Comparison of ENCODE assay signal across 21 cellular contexts in the genomic region with DNA sequence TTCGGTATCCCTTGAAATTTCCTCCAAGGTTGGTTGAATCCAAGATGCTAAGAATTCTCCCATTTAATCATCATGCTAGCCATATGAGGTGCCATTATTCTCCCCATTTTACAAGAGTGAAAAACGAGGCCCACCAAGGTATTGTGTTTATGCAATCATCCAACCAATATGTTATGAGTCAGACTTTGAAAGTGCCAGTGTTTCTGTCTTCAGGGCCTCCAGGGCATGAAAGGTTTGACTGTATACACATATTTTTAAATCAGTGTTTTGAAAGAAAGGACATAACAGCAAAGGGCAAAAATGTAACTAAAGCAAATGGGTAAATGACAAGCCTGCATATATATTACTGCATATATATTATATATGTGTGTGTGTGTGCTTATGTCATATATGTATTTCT.
"Had no signal": no experiment of that assay in that cellular context is flagged by ENCODE, and none has a peak within 500 bp of the region (broad histone marks: within the 10 kb centered on the region; RNA-seq: fewer than 3 reads in every experiment).

No MANE protein-coding gene starts in this region.

- H3K4me1 ChIP-seq: SJCRH30 had no signal

- H3K27ac Mint-ChIP-seq: activated CD8-positive, alpha-beta T cell treated with anti-CD3 and anti-CD28 coated beads for 36 hours; activated naive CD4-positive, alpha-beta T cell treated with anti-CD3 and anti-CD28 coated beads, Interleukin-2, amount 50 U/mL, for 72 hours; activated naive CD8-positive, alpha-beta T cell treated with anti-CD3 and anti-CD28 coated beads, Interleukin-2, amount 50 U/mL, for 24 hours; brain had no signal

- ATAC-seq: activated CD4-positive, CD25-positive, alpha-beta regulatory T cell treated with anti-CD3 and anti-CD28 coated beads, Interleukin-2, amount 50 U/mL, for 24 hours; activated CD8-positive, alpha-beta T cell treated with anti-CD3 and anti-CD28 coated beads for 36 hours; activated naive CD4-positive, alpha-beta T cell treated with anti-CD3 and anti-CD28 coated beads, Interleukin-2, amount 50 U/mL, for 72 hours; activated naive CD8-positive, alpha-beta T cell treated with anti-CD3 and anti-CD28 coated beads, Interleukin-2, amount 50 U/mL, for 24 hours; Panc1; SK-N-SH treated with all-trans-retinoic acid at 6 μM for 48 hours had no signal

- H3K9me3 Mint-ChIP-seq: activated CD8-positive, alpha-beta T cell treated with anti-CD3 and anti-CD28 coated beads for 36 hours had no signal

- H3K4me1 Mint-ChIP-seq: activated naive CD8-positive, alpha-beta T cell treated with anti-CD3 and anti-CD28 coated beads, Interleukin-2, amount 50 U/mL, for 24 hours had no signal

- H3K4me3 Mint-ChIP-seq: activated CD8-positive, alpha-beta T cell treated with anti-CD3 and anti-CD28 coated beads for 36 hours; activated naive CD8-positive, alpha-beta T cell treated with anti-CD3 and anti-CD28 coated beads, Interleukin-2, amount 50 U/mL, for 24 hours; brain had no signal

- DNase-seq: activated CD4-positive, alpha-beta T cell treated with anti-CD3 and anti-CD28 coated beads for 4 hours; activated CD8-positive, alpha-beta memory T cell treated with anti-CD3 and anti-CD28 coated beads, Interleukin-2, amount 50 U/mL, for 4 hours; activated CD8-positive, alpha-beta T cell treated with anti-CD3 and anti-CD28 coated beads for 36 hours; activated naive CD8-positive, alpha-beta T cell treated with anti-CD3 and anti-CD28 coated beads, Interleukin-2, amount 50 U/mL, for 24 hours; amygdala; cerebellar nuclear complex; NCI-H1048; NCI-H146; NCI-H187 treated with DMSO at 0.1 percent for 48 hours; NCI-H2081 treated with DMSO at 0.1 percent for 48 hours; NCI-H446 treated with DMSO at 0.1 percent for 48 hours; NCI-H526; NCI-H774; Right ventricle myocardium superior; RPMI8226; SJCRH30 had no signal

- H3K36me3 Mint-ChIP-seq: activated naive CD4-positive, alpha-beta T cell treated with anti-CD3 and anti-CD28 coated beads, Interleukin-2, amount 50 U/mL, for 72 hours had no signal

- H3K27me3 ChIP-seq: SJCRH30 had no signal

- H3K4me3 ChIP-seq: SJCRH30 had no signal

- H3K27me3 Mint-ChIP-seq: activated CD8-positive, alpha-beta T cell treated with anti-CD3 and anti-CD28 coated beads for 36 hours; activated naive CD8-positive, alpha-beta T cell treated with anti-CD3 and anti-CD28 coated beads, Interleukin-2, amount 50 U/mL, for 24 hours; brain had no signal

- H3K36me3 ChIP-seq: SJCRH30 had no signal

- H3K9me3 ChIP-seq: SJCRH30 had no signal

- H3K27ac ChIP-seq: SJCRH30 had no signal
